ENCODE assay signal across 24 cellular contexts in the genomic region with DNA sequence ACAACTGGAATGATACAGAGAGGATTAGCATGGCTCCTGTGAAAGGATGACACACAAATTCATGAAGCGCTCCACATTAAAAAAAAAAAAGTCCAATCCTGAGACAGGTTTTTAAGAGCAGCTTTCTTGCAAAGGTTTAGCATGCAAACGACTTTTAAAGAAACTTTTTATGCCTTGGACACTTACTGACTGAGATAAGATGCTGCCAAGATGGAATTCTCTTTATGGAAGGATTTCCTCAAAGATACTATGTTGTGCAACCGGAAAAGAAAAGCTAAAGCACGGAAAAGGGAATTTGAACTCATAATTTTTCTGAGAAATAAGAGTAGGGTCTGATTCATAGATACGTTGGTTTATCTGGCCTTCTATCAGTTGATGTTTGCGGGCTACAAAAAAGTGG. TPM values are rescaled to one million over a fixed set of nuclear protein-coding genes. Genes with fewer than 3 reads are reported as not detected.
"Had no signal": no experiment of that assay in that cellular context is flagged by ENCODE, and none has a peak within 500 bp of the region (broad histone marks: within the 10 kb centered on the region; RNA-seq: fewer than 3 reads in every experiment).

No MANE protein-coding gene starts in this region.

- H3K4me1 ChIP-seq: esophagus muscularis mucosa, foreskin keratinocyte, gastrocnemius medialis, heart left ventricle had no signal

- H3K9me3 ChIP-seq: esophagus muscularis mucosa, gastrocnemius medialis, heart left ventricle had no signal

- DNase-seq: activated CD4-positive, alpha-beta T cell treated with anti-CD3 and anti-CD28 coated beads for 1 hour; activated CD4-positive, alpha-beta T cell treated with anti-CD3 and anti-CD28 coated beads for 4 hours; activated CD4-positive, alpha-beta T cell treated with anti-CD3 and anti-CD28 coated beads, Interleukin-2, amount 50 U/mL, for 4 hours; activated gamma-delta T cell; activated naive CD4-positive, alpha-beta T cell; activated naive CD8-positive, alpha-beta T cell treated with anti-CD3 and anti-CD28 coated beads, Interleukin-2, amount 10 ng/mL, durations not matched to agents 7 days and 5 days; activated T-cell treated with anti-CD3 and anti-CD28 coated beads, Interleukin-2, amount 50 U/mL, for 1 hour; activated T-cell treated with anti-CD3 and anti-CD28 coated beads, Interleukin-2, amount 50 U/mL, for 72 hours; amniotic stem cell; anterior cingulate cortex; caudate nucleus; cortex of kidney; dermis blood vessel endothelial cell; effector CD4-positive, alpha-beta T cell; erythroblast; foreskin keratinocyte; gastrocnemius medialis; glutamatergic neuron; heart left ventricle had no signal

- H3K4me3 ChIP-seq: esophagus muscularis mucosa, gastrocnemius medialis, heart left ventricle had no signal

- H3K36me3 ChIP-seq: esophagus muscularis mucosa, gastrocnemius medialis, heart left ventricle had no signal

- H3K27me3 ChIP-seq: foreskin keratinocyte, gastrocnemius medialis had no signal

- H3K27ac ChIP-seq: esophagus muscularis mucosa, foreskin keratinocyte, gastrocnemius medialis, heart left ventricle, VCaP had no signal

RNA-seq across cellular contexts. Expression of gene RIPPLY3, which starts 39.1 kb away (rescaled TPM):
- total RNA-seq: activated CD4-positive, alpha-beta memory T cell treated with anti-CD3 and anti-CD28 coated beads, Interleukin-2, amount 10 ng/mL, durations not matched to agents 7 days and 5 days; activated naive CD8-positive, alpha-beta T cell treated with anti-CD3 and anti-CD28 coated beads, Interleukin-2, amount 10 ng/mL, durations not matched to agents 7 days and 5 days; astrocyte; esophagus muscularis mucosa; gastrocnemius medialis; heart left ventricle; T-helper 1 cell treated with Interleukin-12 subunit alpha and Interleukin-12 subunit beta and Interleukin-4 antibody, amounts not matched to agents 30 ng/mL and 1 ng/mL, for 36 hours had no signal
- polyA plus RNA-seq: heart left ventricle had no signal
